Comparison of ENCODE assay signal across 8 cellular contexts in the genomic region with DNA sequence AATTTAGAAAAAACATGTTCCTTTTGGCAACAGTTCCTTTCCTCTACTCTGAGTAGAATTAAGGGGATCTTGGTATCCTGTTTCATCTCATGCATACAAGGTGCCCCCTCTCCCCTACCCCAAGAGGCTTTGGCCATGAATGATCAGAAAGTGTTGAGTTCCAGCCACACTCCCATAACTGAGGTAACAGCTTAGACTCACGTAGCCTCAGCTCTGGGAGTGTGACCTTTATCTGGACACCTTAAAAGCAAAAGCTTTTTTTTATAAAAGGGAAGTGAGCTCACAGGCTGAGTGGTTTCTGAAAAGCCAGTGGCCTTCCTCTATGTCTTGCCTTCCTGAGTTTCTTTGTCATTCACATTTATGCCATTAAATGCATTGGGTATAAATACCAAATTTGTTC. TPM values are rescaled to one million over a fixed set of nuclear protein-coding genes. Genes with fewer than 3 reads are reported as not detected.
DNase-seq lines count a peak whose midpoint lies in the region; ATAC-seq and TF ChIP-seq lines count a peak whose summit lies in the region.

No MANE protein-coding gene starts in this region.

- peak overlapping the region; percentile 75 to 85 for H3K27ac ChIP-seq in left lung

- no peaks in the 10 kb centered on the region for H3K9me3 ChIP-seq in left lung

- peaks cover 0 to 20% of the 10 kb centered on the region in 2 donors for H3K4me1 ChIP-seq in left lung

- no peak overlapping the region for H3K4me3 ChIP-seq in left lung

- ATAC-seq in GM18868 (IDR thresholded peaks at IDR 0.05; ENCODE audit: unreplicated experiment) (peak; percentile 67), HG02623 (IDR thresholded peaks at IDR 0.05; ENCODE audit: unreplicated experiment) (peak; percentile 64), left lung (peak; percentile 43)

- H3K36me3 ChIP-seq in left lung, result peaks cover 0 to 7% of the 10 kb centered on the region in 2 donors

- H3K27me3 ChIP-seq in left lung, result no peaks in the 10 kb centered on the region

- DNase-seq in NOMO-1 treated with DMSO at 0.1 percent for 48 hours (lab: John Stamatoyannopoulos, UW; ENCODE audit: unreplicated experiment) (peak; percentile 58), left lung (no peak), NCI-H82 (lab: John Stamatoyannopoulos, UW) (no peak), NCI-H2227 treated with DMSO at 0.1 percent for 48 hours (lab: John Stamatoyannopoulos, UW) (no peak), iPS-NIHi11 (ENCODE audit: low spot score) (no peak)
- no peak for DNase-seq in activated effector memory CD4-positive, alpha-beta T cell treated with Interleukin-2 at 50 U/mL for 16 hours

- intact Hi-C loops in left lung (cut with DNase I), result no loop called here

- no peak for TF ChIP-seq CTCF in left lung (IDR thresholded peaks at IDR 0.05)

RNA-seq across cellular contexts. Expression of gene HAVCR2, which starts 0.9 kb away (rescaled TPM):
- total RNA-seq in left lung, result 10 to 100 TPM; 18.8 to 50.9 TPM

RNA-seq across cellular contexts. Expression of gene MED7, which starts 32.9 kb away (rescaled TPM):
- total RNA-seq in left lung, result 10 to 100 TPM in 1 of 2 donors, 1 to 10 TPM in 1; 7.3 to 11.8 TPM

RNA-seq across cellular contexts. Expression of gene HAVCR1, which starts 50.8 kb away (rescaled TPM):
- under 1 TPM in 1 of 2 donors, not detected in 1; 0.31 TPM for total RNA-seq in left lung

RNA-seq across cellular contexts. Expression of gene GARIN3, which starts 56.3 kb away (rescaled TPM):
- not detected for total RNA-seq in left lung
